ENCODE assay signal across 13 cellular contexts in genomic region chr2:203830294-203831055, GRCh38. TPM values are rescaled to one million over a fixed set of nuclear protein-coding genes. Genes with fewer than 3 reads are reported as not detected.
DNase-seq lines count a peak whose midpoint lies in the region; ATAC-seq and TF ChIP-seq lines count a peak whose summit lies in the region.
"Had no signal": no experiment of that assay in that cellular context is flagged by ENCODE, and none has a peak within 500 bp of the region (broad histone marks: within the 10 kb centered on the region; RNA-seq: fewer than 3 reads in every experiment).

No MANE protein-coding gene starts in this region.

- ATAC-seq in activated T-helper 17 cell treated with anti-CD3 and anti-CD28 coated beads, Interleukin-2, amount 50 U/mL, for 72 hours (replicated peaks): peak; percentile 93
- no peak for ATAC-seq in GM19328 (IDR thresholded peaks at IDR 0.05; ENCODE audit: unreplicated experiment)
- ATAC-seq: upper lobe of right lung had no signal

- H3K27ac ChIP-seq in tibial artery: no peak overlapping the region
- H3K27ac ChIP-seq: brain microvascular endothelial cell, ovary, upper lobe of right lung had no signal

- TF ChIP-seq CTCF in tibial artery (IDR thresholded peaks at IDR 0.05): no peak

- no peaks in the 10 kb centered on the region for H3K4me1 ChIP-seq in tibial artery
- H3K4me1 ChIP-seq: upper lobe of right lung had no signal

- H3K27ac Mint-ChIP-seq in activated T-helper 17 cell treated with anti-CD3 and anti-CD28 coated beads, Interleukin-2, amount 50 U/mL, for 72 hours: peak overlapping the region; percentile 99

- intact Hi-C loops in tibial artery (cut with DNase I; ENCODE audit: low total_unique reads): no loop called here

- H3K27me3 Mint-ChIP-seq in activated T-helper 17 cell treated with anti-CD3 and anti-CD28 coated beads, Interleukin-2, amount 50 U/mL, for 72 hours: peaks cover 3% of the 10 kb centered on the region

- H3K4me1 Mint-ChIP-seq in activated T-helper 17 cell treated with anti-CD3 and anti-CD28 coated beads, Interleukin-2, amount 50 U/mL, for 72 hours: peaks cover 27% of the 10 kb centered on the region

- peak; percentile 67 for DNase-seq in stimulated activated naive CD4-positive, alpha-beta T cell treated with Interleukin-2 at 50 U/mL for 16 hours (lab: John Stamatoyannopoulos, UW)
- DNase-seq in stimulated activated naive CD4-positive, alpha-beta T cell (lab: John Stamatoyannopoulos, UW): no peak
- peak; percentile 72 to 79 for DNase-seq in stimulated activated CD4-positive, alpha-beta T cell treated with anti-CD3 and anti-CD28 coated beads, Interleukin-15, amount 100 ng/mL, for 48 hours (ENCODE audit: low read depth in 2 of 2)
- DNase-seq in stromal cell of bone marrow (ENCODE audit: low read depth): peak; percentile 19
- no peak for DNase-seq in pons (ENCODE audit: low spot score)
- no peak for DNase-seq in tibial artery
- DNase-seq: brain microvascular endothelial cell, hippocampal formation, NCI-H1092, ovary, upper lobe of right lung had no signal

- peaks cover 11% of the 10 kb centered on the region for H3K36me3 Mint-ChIP-seq in activated T-helper 17 cell treated with anti-CD3 and anti-CD28 coated beads, Interleukin-2, amount 50 U/mL, for 72 hours (ENCODE audit: low read depth)

- no peaks in the 10 kb centered on the region for H3K9me3 ChIP-seq in tibial artery
- H3K9me3 ChIP-seq: ovary, upper lobe of right lung had no signal

- H3K27me3 ChIP-seq in tibial artery: no peaks in the 10 kb centered on the region
- H3K27me3 ChIP-seq: brain microvascular endothelial cell, ovary, upper lobe of right lung had no signal

- H3K4me3 ChIP-seq in tibial artery: no peak overlapping the region
- H3K4me3 ChIP-seq: ovary, upper lobe of right lung had no signal

- H3K36me3 ChIP-seq in tibial artery: no peaks in the 10 kb centered on the region
- H3K36me3 ChIP-seq: brain microvascular endothelial cell, ovary, upper lobe of right lung had no signal

- no peaks in the 10 kb centered on the region for H3K9me3 Mint-ChIP-seq in activated T-helper 17 cell treated with anti-CD3 and anti-CD28 coated beads, Interleukin-2, amount 50 U/mL, for 72 hours

- H3K4me3 Mint-ChIP-seq in activated T-helper 17 cell treated with anti-CD3 and anti-CD28 coated beads, Interleukin-2, amount 50 U/mL, for 72 hours: peak overlapping the region; percentile 79

RNA-seq across cellular contexts. Expression of gene CTLA4, which starts 37.1 kb away (rescaled TPM):
- total RNA-seq in activated T-helper 17 cell treated with anti-CD3 and anti-CD28 coated beads, Interleukin-2, amount 50 U/mL, for 72 hours: 100 to 1,000 TPM; 282 to 334 TPM

Comparison
In these comparisons a context has a peak if more than half of its experiments do, and no peak if none do; other contexts are left out.
1. DNase-seq: peak in stimulated activated naive CD4-positive, alpha-beta T cell treated with Interleukin-2 at 50 U/mL for 16 hours (single experiment), stimulated activated CD4-positive, alpha-beta T cell treated with anti-CD3 and anti-CD28 coated beads, Interleukin-15, amount 100 ng/mL, for 48 hours (2 of 2) and stromal cell of bone marrow (single experiment); none in stimulated activated naive CD4-positive, alpha-beta T cell (0 of 6), pons (single experiment) and tibial artery (0 of 2).